Comparison of ENCODE assay signal across 8 cellular contexts in the genomic region with DNA sequence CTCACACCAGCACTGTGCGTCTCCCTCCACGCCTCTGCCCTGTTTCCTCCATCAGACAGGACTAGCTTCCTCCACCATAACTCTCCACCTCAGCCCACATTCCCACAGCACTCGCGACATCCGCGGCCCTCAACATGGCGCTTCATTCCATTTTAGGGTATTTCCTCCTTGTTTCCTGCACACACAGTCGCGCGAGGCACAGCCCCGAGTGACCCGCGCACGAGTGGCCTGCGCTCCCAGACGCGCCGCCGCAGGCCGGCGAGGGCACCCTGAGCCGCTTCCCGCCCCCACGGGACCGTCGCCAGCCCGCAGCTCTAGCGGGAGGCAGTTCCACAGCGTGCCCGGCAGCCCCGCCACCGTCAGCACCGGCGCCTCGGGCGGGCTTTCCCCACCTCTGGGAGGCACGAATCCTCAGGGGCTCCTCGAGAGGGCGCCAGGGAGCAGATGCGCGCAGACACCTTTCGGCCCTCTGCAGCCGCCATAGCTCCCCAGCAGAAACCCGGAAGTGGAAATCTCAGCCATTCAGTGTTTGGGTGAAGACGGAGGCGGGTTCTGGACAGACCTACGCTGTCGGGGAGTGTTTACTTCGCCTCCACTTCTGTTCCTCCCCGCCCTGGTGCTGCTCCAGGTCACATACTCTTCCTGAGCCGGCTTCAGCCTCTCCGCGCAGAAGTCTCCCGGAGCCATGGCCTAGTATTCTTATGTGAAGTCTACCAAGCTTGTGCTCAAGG.
A peak's percentile ranks its signal among the peaks of the same experiment; 100 is the strongest.
DNase-seq lines count a peak whose midpoint lies in the region; ATAC-seq and TF ChIP-seq lines count a peak whose summit lies in the region.
"Not testable (repeated sequence)": the region's sequence is repeated elsewhere in the genome, so short reads cannot be mapped to it uniquely, and the experiment has no call there.

No MANE protein-coding gene starts in this region.

- H3K36me3 Mint-ChIP-seq in T-helper 17 cell (ENCODE audit: low read depth) = not testable (repeated sequence)

- H3K36me3 ChIP-seq in cardiac muscle cell; neuron (ENCODE audit: insufficient read depth, low read length): not testable (repeated sequence)

- DNase-seq in D341Med (ENCODE audit: low spot score) (peak; percentile 87), T-helper 17 cell (peak; percentile 99), astrocyte of the cerebellum (ENCODE audit: low read depth) (peak; percentile 96), cardiac muscle cell (ENCODE audit: low read depth in 1 of 2, low spot score in 1 of 2) (peak; percentile 93 to 99)
- peak; percentile 97 for DNase-seq in stimulated activated CD8-positive, alpha-beta memory T cell treated with anti-CD3 and anti-CD28 coated beads, Interleukin-7, amount 100 ng/mL, for 24 hours (ENCODE audit: low read depth)

- TF ChIP-seq CTCF in astrocyte of the cerebellum (IDR thresholded peaks at IDR 0.05; ENCODE audit: low read depth, low read length, missing control alignments) (peak; percentile 92), cardiac muscle cell (IDR thresholded peaks at IDR 0.05; ENCODE audit: low read depth, low read length) (peak; percentile 95)

- in situ Hi-C loops in astrocyte of the cerebellum (cut with HindIII; ENCODE audit: low sequenced_read_pairs) = not testable (repeated sequence)

- not testable (repeated sequence) for H3K4me3 Mint-ChIP-seq in T-helper 17 cell

- peak overlapping the region; percentile 74 for H2AFZ ChIP-seq in neuron (ENCODE audit: low read depth, low read length)

- ATAC-seq in GM21360 (IDR thresholded peaks at IDR 0.05; ENCODE audit: unreplicated experiment) (peak; percentile 100), HG03457 (IDR thresholded peaks at IDR 0.05; ENCODE audit: unreplicated experiment) (peak; percentile 100), T-helper 17 cell (peak; percentile 98)

- H3K27me3 Mint-ChIP-seq in T-helper 17 cell = not testable (repeated sequence)

- H3K4me1 Mint-ChIP-seq in T-helper 17 cell = peaks cover 17% of the 10 kb centered on the region

- H3K27me3 ChIP-seq in cardiac muscle cell; neuron (ENCODE audit: insufficient read depth, low read length): not testable (repeated sequence)

- H3K4me3 ChIP-seq in astrocyte of the cerebellum (ENCODE audit: low read depth, low read length) (peak overlapping the region; percentile 68), cardiac muscle cell (peak overlapping the region; percentile 52), neuron (ENCODE audit: low read length) (peak overlapping the region; percentile 53)

- not testable (repeated sequence) for H3K4me1 ChIP-seq in cardiac muscle cell (ENCODE audit: low read depth); neuron (ENCODE audit: insufficient read depth, low read length)

- not testable (repeated sequence) for H3K9me3 ChIP-seq in T-helper 17 cell (ENCODE audit: control insufficient read depth, low read length, poor library complexity, severe bottlenecking); cardiac muscle cell (ENCODE audit: low read depth); neuron (ENCODE audit: low read length)

- not testable (repeated sequence) for H3K27ac Mint-ChIP-seq in T-helper 17 cell

- H3K27ac ChIP-seq in cardiac muscle cell = peak overlapping the region; percentile 75

Comparison
In these comparisons a context has a peak if more than half of its experiments do, and no peak if none do; other contexts are left out.
1. Peak in every context shown above with its lines: DNase-seq, ATAC-seq, H3K4me3 ChIP-seq and H3K27ac ChIP-seq.